Comparison of ENCODE assay signal across 20 cellular contexts in genomic region chr1:77156214-77156613, GRCh38.
"Had no signal": no experiment of that assay in that cellular context is flagged by ENCODE, and none has a peak within 500 bp of the region (broad histone marks: within the 10 kb centered on the region; RNA-seq: fewer than 3 reads in every experiment).

No MANE protein-coding gene starts in this region.

- H3K27ac ChIP-seq: coronary artery, esophagus muscularis mucosa, gastrocnemius medialis, heart right ventricle, left lung, lower lobe of right lung had no signal

- H3K27me3 ChIP-seq: esophagus muscularis mucosa, gastrocnemius medialis, heart right ventricle, left lung had no signal

- H3K4me3 ChIP-seq: coronary artery, esophagus muscularis mucosa, gastrocnemius medialis, heart right ventricle, left lung, lower lobe of right lung, mucosa of descending colon had no signal

- H3K9me3 ChIP-seq: esophagus muscularis mucosa, lower lobe of right lung, mucosa of descending colon had no signal

- H3K4me1 ChIP-seq: esophagus muscularis mucosa, gastrocnemius medialis, heart right ventricle, left lung, lower lobe of right lung had no signal

- DNase-seq: effector CD8-positive, alpha-beta T cell; effector memory CD8-positive, alpha-beta T cell; endodermal cell; foreskin fibroblast; foreskin melanocyte; gastrocnemius medialis; glutamatergic neuron; head of caudate nucleus; heart right ventricle; hippocampal formation; left cardiac atrium; left lung; left ventricle myocardium superior; lower lobe of right lung; mesenchymal stem cell; mucosa of descending colon; naive B cell; naive thymus-derived CD8-positive, alpha-beta T cell had no signal

- ATAC-seq: effector memory CD8-positive, alpha-beta T cell; gastrocnemius medialis; heart right ventricle; left cardiac atrium; left lung; left ventricle myocardium superior; lower lobe of right lung; mucosa of descending colon; naive thymus-derived CD8-positive, alpha-beta T cell had no signal
